Comparison of ENCODE assay signal across 17 cellular contexts in the genomic region with DNA sequence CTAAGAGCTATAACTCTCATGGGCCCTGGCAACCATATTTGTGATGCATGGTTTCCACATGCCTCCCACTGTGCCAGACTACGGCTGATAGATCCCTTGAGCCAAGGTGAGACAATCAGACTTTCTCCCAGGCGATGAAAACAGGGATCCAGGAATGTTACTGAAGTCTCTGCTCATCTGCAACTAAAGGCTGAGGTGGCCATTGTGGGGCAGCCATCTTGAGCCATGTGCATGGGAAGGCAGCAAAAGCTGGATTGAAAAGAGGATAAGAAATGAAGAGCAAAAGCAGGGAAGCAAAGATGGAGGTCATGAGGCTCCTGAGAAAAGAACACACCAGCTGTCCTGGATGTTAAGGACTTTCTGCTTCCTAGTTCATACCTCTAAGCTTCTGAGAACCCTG. TPM values are rescaled to one million over a fixed set of nuclear protein-coding genes. Genes with fewer than 3 reads are reported as not detected.
"Had no signal": no experiment of that assay in that cellular context is flagged by ENCODE, and none has a peak within 500 bp of the region (broad histone marks: within the 10 kb centered on the region; RNA-seq: fewer than 3 reads in every experiment).

No MANE protein-coding gene starts in this region.

- H3K27ac Mint-ChIP-seq: activated naive CD4-positive, alpha-beta T cell treated with anti-CD3 and anti-CD28 coated beads for 36 hours; activated T-helper 1 cell treated with anti-CD3 and anti-CD28 coated beads, Interleukin-12 subunit alpha, Interleukin-12 subunit beta, Interleukin-2, Interleukin-4 antibody, amounts not matched to agents 30 ng/mL and 10 ng/mL and 1 ng/mL, durations not matched to agents 14 hours and 24 hours and 36 hours; memory B cell; stimulated activated memory B cell treated with anti-CD40 and anti-IgM and Interleukin-4, amounts not matched to agents 10 μg/mL and 1 μg/mL and 100 μg/mL, for 72 hours had no signal

- H3K4me3 Mint-ChIP-seq: activated naive CD4-positive, alpha-beta T cell treated with anti-CD3 and anti-CD28 coated beads for 36 hours; activated T-helper 1 cell treated with anti-CD3 and anti-CD28 coated beads, Interleukin-12 subunit alpha, Interleukin-12 subunit beta, Interleukin-2, Interleukin-4 antibody, amounts not matched to agents 30 ng/mL and 10 ng/mL and 1 ng/mL, durations not matched to agents 14 hours and 24 hours and 36 hours; memory B cell; stimulated activated memory B cell treated with anti-CD40 and anti-IgM and Interleukin-4, amounts not matched to agents 10 μg/mL and 1 μg/mL and 100 μg/mL, for 72 hours had no signal

- DNase-seq: activated CD4-positive, alpha-beta T cell treated with anti-CD3 and anti-CD28 coated beads for 4 hours; activated naive CD4-positive, alpha-beta T cell treated with anti-CD3 and anti-CD28 coated beads for 36 hours; adrenal gland; central memory CD4-positive, alpha-beta T cell; cortex of kidney; effector CD8-positive, alpha-beta T cell; left lung; posterior cingulate gyrus; small intestine; trophoblast cell; WERI-Rb-1 had no signal

- H3K27me3 ChIP-seq: gastroesophageal sphincter had no signal

- H3K36me3 ChIP-seq: adrenal gland, gastroesophageal sphincter, left lung, WERI-Rb-1 had no signal

- H3K27ac ChIP-seq: adrenal gland, left lung, WERI-Rb-1 had no signal

- H3K9me3 Mint-ChIP-seq: activated naive CD4-positive, alpha-beta T cell treated with anti-CD3 and anti-CD28 coated beads for 36 hours; activated T-helper 1 cell treated with anti-CD3 and anti-CD28 coated beads, Interleukin-12 subunit alpha, Interleukin-12 subunit beta, Interleukin-2, Interleukin-4 antibody, amounts not matched to agents 30 ng/mL and 10 ng/mL and 1 ng/mL, durations not matched to agents 14 hours and 24 hours and 36 hours had no signal

- H3K4me1 Mint-ChIP-seq: memory B cell; stimulated activated memory B cell treated with anti-CD40 and anti-IgM and Interleukin-4, amounts not matched to agents 10 μg/mL and 1 μg/mL and 100 μg/mL, for 72 hours had no signal

- H3K9me3 ChIP-seq: adrenal gland, gastroesophageal sphincter, left lung had no signal

- H3K36me3 Mint-ChIP-seq: memory B cell; stimulated activated memory B cell treated with anti-CD40 and anti-IgM and Interleukin-4, amounts not matched to agents 10 μg/mL and 1 μg/mL and 100 μg/mL, for 72 hours had no signal

- H3K4me3 ChIP-seq: adrenal gland, gastroesophageal sphincter, left lung had no signal

- FAIRE-seq: keratinocyte, small intestine had no signal

- ATAC-seq: gastroesophageal sphincter; left lung; stimulated activated memory B cell treated with anti-CD40 and anti-IgM and Interleukin-4, amounts not matched to agents 10 μg/mL and 1 μg/mL and 100 μg/mL, for 72 hours had no signal

RNA-seq across cellular contexts. Expression of a gene that starts 5.5 kb away (rescaled TPM):
- polyA plus RNA-seq: neural cell had no signal
